In genomic region chr15:71386005-71386404, GRCh38 we compare ENCODE assay signal across 15 cellular contexts.
DNase-seq lines count a peak whose midpoint lies in the region; FAIRE-seq and TF ChIP-seq lines count a peak whose summit lies in the region.
"Had no signal": no experiment of that assay in that cellular context is flagged by ENCODE, and none has a peak within 500 bp of the region (broad histone marks: within the 10 kb centered on the region; RNA-seq: fewer than 3 reads in every experiment).

No MANE protein-coding gene starts in this region.

- H3K23me2 ChIP-seq in H9 (ENCODE audit: insufficient read length, low read depth, low read length, poor library complexity, severe bottlenecking) (no peaks in the 10 kb centered on the region), H1 (ENCODE audit: low read depth, low read length) (no peaks in the 10 kb centered on the region; the same call in 1 of the 2 replicates)

- no peaks in the 10 kb centered on the region for H4K20me1 ChIP-seq in H9 (ENCODE audit: control insufficient read depth, insufficient read depth, insufficient read length)
- no peaks in the 10 kb centered on the region for H4K20me1 ChIP-seq in H1 (replicated peaks in 1 of 2; ENCODE audit: control insufficient read depth in 1 of 2, insufficient read depth in 2 of 2, low read length in 2 of 2)

- H2BK5ac ChIP-seq in H9 (ENCODE audit: insufficient read length, low read length): no peak overlapping the region
- H2BK5ac ChIP-seq in H1 (ENCODE audit: low read depth, low read length): peak overlapping the region; percentile 74; the same call in 1 of the 2 replicates

- peaks cover 0 to 13% (median 8%) of the 10 kb centered on the region in 3 experiments; a peak in 5 of 7 replicates for H3K36me3 Mint-ChIP-seq in H9 (ENCODE audit: insufficient read depth in 1 of 3, low read depth in 3 of 3)

- TF ChIP-seq RAD21 in H1 (IDR thresholded peaks at IDR 0.05 in 1 of 2, conservative IDR thresholded peaks at IDR 0.05 in 1 of 2; ENCODE audit: low read depth in 2 of 2, low read length in 2 of 2): no peak

- H3K56ac ChIP-seq in H9 (ENCODE audit: insufficient read length, low read depth, low read length) (no peak overlapping the region), H1 (replicated peaks; ENCODE audit: insufficient read length, low read depth, low read length) (no peak overlapping the region)

- H3K4me1 ChIP-seq in H9 (ENCODE audit: insufficient read depth, low read length): peaks cover 22% of the 10 kb centered on the region; the same call in 1 of the 2 replicates
- peaks cover 60% of the 10 kb centered on the region for H3K4me1 ChIP-seq in HUES64 (ENCODE audit: insufficient read depth, low read length)
- peaks cover 15 to 24% (median 19%) of the 10 kb centered on the region in 4 experiments; a peak in 6 of 7 replicates for H3K4me1 ChIP-seq in H1 (replicated peaks in 1 of 4; ENCODE audit: control insufficient read depth in 3 of 4, insufficient read depth in 4 of 4, low read length in 3 of 4)
- H3K4me1 ChIP-seq in prostate gland (replicated peaks): peaks cover 8% of the 10 kb centered on the region

- TF ChIP-seq CTCF in H9 (conservative IDR thresholded peaks at IDR 0.05): no peak
- TF ChIP-seq CTCF in H1 (IDR thresholded peaks at IDR 0.05; ENCODE audit: control extremely low read depth in 1 of 3, insufficient read depth in 1 of 3, low read depth in 1 of 3, low read length in 3 of 3): no peak
- no peak for TF ChIP-seq CTCF in prostate gland (IDR thresholded peaks at IDR 0.05)
- TF ChIP-seq CTCF in coronary artery (IDR thresholded peaks at IDR 0.05): no peak

- CTCF ChIA-PET in H1 (lab: Charles Lee; ENCODE audit: partially characterized antibody): interaction anchor here (0.7 to 4.0 kb wide), 25 partner anchors 9 to 783 kb away, joined by 3 to 61 read pairs (median 4); no protein-coding TSS in a partner anchor

- H3K9me3 Mint-ChIP-seq in H9: peaks cover 4 to 6% of the 10 kb centered on the region in 2 experiments
- H3K9me3 Mint-ChIP-seq: HFFc6 had no signal

- no peak overlapping the region for H2BK12ac ChIP-seq in H9 (ENCODE audit: insufficient read length, low read depth, low read length)
- peak overlapping the region; percentile 93 for H2BK12ac ChIP-seq in H1 (ENCODE audit: low read depth, low read length)

- H3K4me3 ChIP-seq in HUES64 (ENCODE audit: low read length) (peak overlapping the region; percentile 26; the same call in 1 of the 2 replicates), H1 (ENCODE audit: extremely low read depth in 1 of 4, insufficient read depth in 2 of 4, low read depth in 3 of 4, low read length in 4 of 4) (peak overlapping the region in 1 of 4 experiments; percentile 30; a peak in 3 of 8 replicates), prostate gland (no peak overlapping the region), coronary artery (no peak overlapping the region)
- H3K4me3 ChIP-seq: PC-9, SJSA1 had no signal

- H3K36me3 ChIP-seq in HUES64 (ENCODE audit: insufficient read depth, low read length): no peaks in the 10 kb centered on the region
- H3K36me3 ChIP-seq in H1 (ENCODE audit: control insufficient read depth in 2 of 4, insufficient read depth in 4 of 4, low read length in 3 of 4): no peaks in the 10 kb centered on the region
- H3K36me3 ChIP-seq in prostate gland: no peaks in the 10 kb centered on the region
- H3K36me3 ChIP-seq: SJSA1 had no signal

- H3K27ac ChIP-seq in H9 (ENCODE audit: insufficient read length, low read depth, low read length) (peak overlapping the region; percentile 31), HUES64 (ENCODE audit: low read depth, low read length) (peak overlapping the region; percentile 94), H1 (ENCODE audit: low read depth, low read length) (no peak overlapping the region), prostate gland (peak overlapping the region; percentile 64 to 68), coronary artery (no peak overlapping the region)
- H3K27ac ChIP-seq: PC-9, SJSA1 had no signal

- H3K18ac ChIP-seq in H9 (ENCODE audit: insufficient read length, low read depth, low read length) (no peak overlapping the region), H1 (ENCODE audit: extremely low read depth, low read length) (peak overlapping the region; percentile 85)

- H3K27ac Mint-ChIP-seq in H9: peak overlapping the region in 2 of 3 experiments; percentile 55 to 94; a peak in 6 of 7 replicates
- H3K27ac Mint-ChIP-seq: HFFc6 had no signal

- H3K9me3 ChIP-seq in H9 (ENCODE audit: control insufficient read depth, low read depth, low read length) (no peaks in the 10 kb centered on the region), HUES64 (ENCODE audit: insufficient read depth, low read depth, low read length) (no peaks in the 10 kb centered on the region), H1 (ENCODE audit: insufficient read depth in 2 of 2, low read depth in 1 of 2, low read length in 1 of 2) (no peaks in the 10 kb centered on the region), prostate gland (no peaks in the 10 kb centered on the region)
- H3K9me3 ChIP-seq: SJSA1 had no signal

- H3K79me1 ChIP-seq in H9 (ENCODE audit: insufficient read depth, low read depth, low read length, poor library complexity, severe bottlenecking) (no peaks in the 10 kb centered on the region), H1 (ENCODE audit: low read depth, low read length) (no peaks in the 10 kb centered on the region)

- H2BK120ac ChIP-seq in H9 (ENCODE audit: low read depth, low read length, poor library complexity, severe bottlenecking) (no peak overlapping the region), H1 (replicated peaks; ENCODE audit: low read depth, low read length) (peak overlapping the region; percentile 44)

- no peak overlapping the region for H4K5ac ChIP-seq in H9 (ENCODE audit: insufficient read length, low read depth, low read length)
- H4K5ac ChIP-seq in H1 (ENCODE audit: insufficient read length, low read depth, low read length): peak overlapping the region; percentile 19

- H2AFZ ChIP-seq in H9 (ENCODE audit: low read length): no peak overlapping the region
- no peak overlapping the region for H2AFZ ChIP-seq in H1 (ENCODE audit: low read length)
- H2AFZ ChIP-seq: PC-9 had no signal

- WGBS in H9 (ENCODE audit: extremely low coverage, insufficient read length, low lambda C conversion rate): no CpG with 5 or more reads among the region's 2 CpGs
- 56% methylated on average over 2 of the region's 2 CpGs for WGBS in HUES64
- 46% methylated on average over 2 of the region's 2 CpGs; no CpG with 5 or more reads in 1 of the 2 experiments for WGBS in H1 (ENCODE audit: extremely low coverage in 1 of 2, insufficient coverage in 1 of 2, insufficient read length in 1 of 2, insufficient replicate concordance in 2 of 2, low coverage in 1 of 2, low lambda C conversion rate in 2 of 2, missing lambda C conversion rate in 1 of 2), 2 experiments
- 43% methylated on average over 2 of the region's 2 CpGs for WGBS in prostate gland

- peaks cover 59 to 60% of the 10 kb centered on the region in 2 experiments for H3K4me1 Mint-ChIP-seq in H9

- H3K79me2 ChIP-seq in H9 (ENCODE audit: insufficient read depth, low read length) (no peaks in the 10 kb centered on the region), H1 (ENCODE audit: control insufficient read depth in 1 of 2, insufficient read depth in 2 of 2, low read length in 2 of 2) (no peaks in the 10 kb centered on the region)

- no peak for FAIRE-seq in H1 (lab: Jason Lieb, UNC)
- FAIRE-seq: GM12892, GM18507 had no signal

- H2BK20ac ChIP-seq in H9 (ENCODE audit: low read depth, low read length, poor library complexity, severe bottlenecking) (no peak overlapping the region), H1 (ENCODE audit: low read length) (peak overlapping the region; percentile 83)

- H3K23ac ChIP-seq in H9 (ENCODE audit: insufficient read length, low read depth, low read length) (no peak overlapping the region), H1 (ENCODE audit: insufficient read length) (no peak overlapping the region)

- H3K4me3 Mint-ChIP-seq in H9: peak overlapping the region; percentile 9 to 25; a peak in 4 of 5 replicates
- H3K4me3 Mint-ChIP-seq: HFFc6 had no signal

- H3K27me3 ChIP-seq in H9 (ENCODE audit: insufficient read depth, low read length): no peaks in the 10 kb centered on the region
- H3K27me3 ChIP-seq in HUES64 (ENCODE audit: insufficient read depth, low read length): no peaks in the 10 kb centered on the region
- H3K27me3 ChIP-seq in H1 (replicated peaks in 1 of 4; ENCODE audit: control insufficient read depth in 3 of 4, extremely low read depth in 1 of 4, insufficient read depth in 3 of 4, low read length in 3 of 4): no peaks in the 10 kb centered on the region
- no peaks in the 10 kb centered on the region for H3K27me3 ChIP-seq in prostate gland (replicated peaks; ENCODE audit: insufficient read depth)
- H3K27me3 ChIP-seq: SJSA1 had no signal

- intact Hi-C loops in prostate gland (cut with DNase I): loop anchor here (5.0 to 10.0 kb wide), 4 partner anchors 41 to 416 kb away; no protein-coding TSS in a partner anchor

- POLR2A ChIA-PET in H1 (lab: Charles Lee; ENCODE audit: partially characterized antibody): interaction anchor here (0.6 to 1.9 kb wide), 4 partner anchors 10 to 415 kb away, joined by 3 to 5 read pairs (median 4); no protein-coding TSS in a partner anchor

- H3K27me3 Mint-ChIP-seq in H9 (ENCODE audit: low read depth): no peaks in the 10 kb centered on the region

- H2AK5ac ChIP-seq in H9 (ENCODE audit: insufficient read length, low read length) (no peak overlapping the region), H1 (ENCODE audit: low read depth, low read length) (peak overlapping the region; percentile 44)

- no peak overlapping the region for H3K14ac ChIP-seq in H9 (ENCODE audit: insufficient read depth, low read length)
- H3K14ac ChIP-seq in H1 (ENCODE audit: insufficient read length): no peak overlapping the region

- H3K4ac ChIP-seq in H9 (ENCODE audit: low read depth, low read length): 0 out of 2 replicates have a peak overlapping the region, but pooled peaks have one; percentile 19
- no peak overlapping the region for H3K4ac ChIP-seq in H1 (replicated peaks; ENCODE audit: insufficient read length, low read depth, low read length)

- H2BK15ac ChIP-seq in H9 (ENCODE audit: low read depth, low read length) (no peak overlapping the region), H1 (ENCODE audit: low read length) (no peak overlapping the region)

- H4K8ac ChIP-seq in H9 (replicated peaks; ENCODE audit: insufficient read length, low read depth, low read length) (no peak overlapping the region), H1 (ENCODE audit: extremely low read depth, insufficient read depth, low read length) (no peak overlapping the region)

- TF ChIP-seq EP300 in H1 (IDR thresholded peaks at IDR 0.05; ENCODE audit: borderline replicate concordance in 1 of 2, low read depth in 2 of 2, low read length in 2 of 2): no peak

- H3K9ac ChIP-seq in H9 (ENCODE audit: extremely low read depth, insufficient read length, low read length) (no peak overlapping the region), HUES64 (ENCODE audit: low read depth, low read length) (0 out of 2 replicates have a peak overlapping the region, but pooled peaks have one; percentile 4), H1 (replicated peaks in 1 of 4; ENCODE audit: extremely low read depth in 1 of 4, low read depth in 3 of 4, low read length in 3 of 4) (no peak overlapping the region)

- DNase-seq in H9: no peak
- no peak for DNase-seq in H1 (ENCODE audit: low read depth in 1 of 2, low spot score in 2 of 2)
- no peak for DNase-seq in prostate gland (ENCODE audit: low spot score)
- no peak for DNase-seq in NCI-H1436 treated with DMSO at 0.1 percent for 48 hours (lab: John Stamatoyannopoulos, UW)
- no peak for DNase-seq in DMS53 treated with DMSO at 0.1 percent for 48 hours (lab: John Stamatoyannopoulos, UW; ENCODE audit: unreplicated experiment)
- DNase-seq in NCI-H2196 (lab: John Stamatoyannopoulos, UW; ENCODE audit: unreplicated experiment): no peak
- DNase-seq in coronary artery (ENCODE audit: low spot score): no peak
- DNase-seq: DMS79, HFFc6, NCI-H1092, PC-9 had no signal

- H3T11ph ChIP-seq in H9 (ENCODE audit: low read length): peak overlapping the region; percentile 19

- H4K91ac ChIP-seq in H9 (ENCODE audit: insufficient read length, low read depth, low read length) (no peak overlapping the region), H1 (replicated peaks; ENCODE audit: insufficient read length, low read length) (peak overlapping the region; percentile 61)

- no peak for TF ChIP-seq POLR2A in H1 (IDR thresholded peaks at IDR 0.05; ENCODE audit: control extremely low read depth in 1 of 2, low read depth in 2 of 2, low read length in 2 of 2)
- TF ChIP-seq POLR2A in prostate gland (IDR thresholded peaks at IDR 0.05): no peak

- H3K4me2 ChIP-seq in H9 (ENCODE audit: insufficient read depth, insufficient read length, low read length) (peak overlapping the region; percentile 60), H1 (ENCODE audit: insufficient read depth in 1 of 2, low read depth in 2 of 2, low read length in 2 of 2) (peak overlapping the region; percentile 36 to 75)
- H3K4me2 ChIP-seq: PC-9 had no signal

Comparison
In these comparisons a context has a peak if more than half of its experiments do, and no peak if none do; other contexts are left out.
1. H3K27ac ChIP-seq: peak in H9 (single experiment), HUES64 (single experiment) and prostate gland (2 of 2); none in H1 (single experiment) and coronary artery (0 of 2).